In the genomic region with DNA sequence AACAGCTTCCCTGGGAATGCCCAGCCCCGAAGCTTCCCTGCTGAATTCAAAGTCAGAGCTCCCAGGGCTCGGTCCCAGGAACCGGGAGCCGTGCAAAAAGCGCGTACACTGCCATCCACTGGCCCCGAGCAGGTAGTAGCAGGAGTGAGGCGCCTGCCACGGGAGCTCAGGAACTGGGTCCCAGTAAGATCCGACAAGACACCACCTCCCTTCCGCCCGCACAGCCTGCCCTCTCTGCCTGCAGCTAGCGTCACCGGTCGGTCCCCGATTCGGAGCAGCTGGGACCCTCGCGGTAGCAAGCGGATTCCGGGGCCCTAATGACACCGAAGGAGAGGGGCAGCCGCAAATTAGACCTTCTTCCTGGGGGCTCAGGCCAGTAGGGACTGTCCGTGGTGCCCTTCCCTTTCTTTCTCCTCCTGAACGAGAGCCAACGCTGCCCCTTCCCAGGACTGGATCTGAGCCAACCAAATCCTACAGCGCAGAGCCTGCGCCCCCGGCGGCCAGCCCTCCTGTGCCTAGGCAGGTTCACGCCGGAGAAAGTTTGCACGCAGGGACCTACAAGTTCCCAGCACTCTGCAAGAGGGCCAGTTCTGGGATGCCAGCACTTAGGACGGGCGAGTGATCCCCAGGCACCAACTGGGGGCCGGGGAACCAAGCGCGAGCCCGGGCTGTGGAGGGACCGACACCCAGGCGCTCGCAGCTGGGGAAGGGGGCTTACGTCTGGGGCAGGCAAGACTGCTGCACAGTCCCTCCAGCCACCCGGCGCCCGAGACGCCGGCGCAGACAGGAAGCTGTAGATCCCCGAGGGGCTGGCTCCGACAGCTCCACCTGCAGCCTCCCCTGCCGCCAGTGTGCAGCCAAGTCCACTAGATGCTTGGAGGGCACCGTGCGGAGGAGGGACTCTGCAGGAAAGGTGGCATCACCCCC, we compare ENCODE assay signal across 8 cellular contexts. TPM values are rescaled to one million over a fixed set of nuclear protein-coding genes. Genes with fewer than 3 reads are reported as not detected.
DNase-seq lines count a peak whose midpoint lies in the region; ATAC-seq and TF ChIP-seq lines count a peak whose summit lies in the region.

No MANE protein-coding gene starts in this region.

- peak overlapping the region; percentile 53 for H3K4me3 ChIP-seq in colonic mucosa

- H3K9ac ChIP-seq in colonic mucosa (ENCODE audit: low read depth in 2 of 2, low read length in 2 of 2), result peak overlapping the region; percentile 19 to 59

- H3K27me3 ChIP-seq in colonic mucosa, result no peaks in the 10 kb centered on the region

- H3K36me3 ChIP-seq in colonic mucosa, result no peaks in the 10 kb centered on the region

- no peaks in the 10 kb centered on the region for H3K9me3 ChIP-seq in colonic mucosa

- ATAC-seq in GM18858 (IDR thresholded peaks at IDR 0.05; ENCODE audit: unreplicated experiment) (peak; percentile 41), HG03060 (IDR thresholded peaks at IDR 0.05; ENCODE audit: low read depth, unreplicated experiment) (peak; percentile 50)

- peak; percentile 57 for TF ChIP-seq CTCF in colonic mucosa (IDR thresholded peaks at IDR 0.05)

- intact Hi-C loops in colonic mucosa (cut with DNase I), result loop anchor here (10.0 kb wide), 1 partner anchor 152 kb away; no protein-coding TSS in a partner anchor

- no peak overlapping the region for H3K27ac ChIP-seq in colonic mucosa

- no peaks in the 10 kb centered on the region for H3K4me1 ChIP-seq in colonic mucosa

- peak; percentile 87 for DNase-seq in AG08395 (ENCODE audit: low spot score)
- DNase-seq in NCI-H2196 (lab: John Stamatoyannopoulos, UW; ENCODE audit: unreplicated experiment), result peak; percentile 68
- peak; percentile 44 for DNase-seq in activated CD4-positive, CD25-positive, alpha-beta regulatory T cell treated with anti-CD3 and anti-CD28 coated beads, Interleukin-2, amount 50 U/mL, for 72 hours
- peak; percentile 77 for DNase-seq in colonic mucosa
- peak; percentile 71 for DNase-seq in kidney glomerular epithelial cell (lab: John Stamatoyannopoulos, UW)
- peak in 2 of 3 donors; percentile 45 to 58 for DNase-seq in stimulated activated CD4-positive, alpha-beta T cell treated with anti-CD3 and anti-CD28 coated beads, Interleukin-12 subunit alpha, Interleukin-12 subunit beta, amount 100 ng/mL, for 48 hours (ENCODE audit: low read depth in 2 of 3, low spot score in 1 of 3)

RNA-seq across cellular contexts. Expression of a gene that starts 0.9 kb away (rescaled TPM):
- under 1 TPM; 0.15 to 0.50 TPM for total RNA-seq in colonic mucosa
